Comparison of ENCODE assay signal across 12 cellular contexts in genomic region chr11:61480936-61481335, GRCh38. TPM values are rescaled to one million over a fixed set of nuclear protein-coding genes. Genes with fewer than 3 reads are reported as not detected.
DNase-seq lines count a peak whose midpoint lies in the region; ATAC-seq and TF ChIP-seq lines count a peak whose summit lies in the region.
"Had no signal": no experiment of that assay in that cellular context is flagged by ENCODE, and none has a peak within 500 bp of the region (broad histone marks: within the 10 kb centered on the region; RNA-seq: fewer than 3 reads in every experiment).

No MANE protein-coding gene starts in this region.

- no peak for TF ChIP-seq POLR2A in spleen (IDR thresholded peaks at IDR 0.05)

- no peaks in the 10 kb centered on the region for H3K9me3 ChIP-seq in SK-N-SH
- H3K9me3 ChIP-seq in effector memory CD4-positive, alpha-beta T cell (ENCODE audit: control insufficient read depth, low read length) = no peaks in the 10 kb centered on the region
- H3K9me3 ChIP-seq in spleen = no peaks in the 10 kb centered on the region
- H3K9me3 ChIP-seq in psoas muscle = no peaks in the 10 kb centered on the region
- H3K9me3 ChIP-seq: upper lobe of left lung had no signal

- no peaks in the 10 kb centered on the region for H3K27me3 Mint-ChIP-seq in activated CD4-positive, alpha-beta T cell treated with anti-CD3 and anti-CD28 coated beads, Interleukin-2, amount 10 ng/mL, durations not matched to agents 24 days and 14 days

- no peak for TF ChIP-seq EP300 in SK-N-SH (IDR thresholded peaks at IDR 0.05; ENCODE audit: borderline replicate concordance in 1 of 2, low read depth in 1 of 2, low read length in 1 of 2)

- intact Hi-C loops in spleen (cut with DNase I; ENCODE audit: low total_unique reads) (no loop called here), psoas muscle (cut with DNase I) (loop anchor here in 1 of 2 donors (2.0 kb wide), 1 partner anchor 36 kb away; no protein-coding TSS in a partner anchor)
- intact Hi-C loops in activated CD4-positive, alpha-beta T cell treated with anti-CD3 and anti-CD28 coated beads, Interleukin-2, amount 10 ng/mL, durations not matched to agents 24 days and 14 days (cut with micrococcal nuclease) = no loop called here

- TF ChIP-seq RAD21 in SK-N-SH (IDR thresholded peaks at IDR 0.05; ENCODE audit: low read length) = no peak

- H3K36me3 ChIP-seq in SK-N-SH (replicated peaks in 1 of 2; ENCODE audit: control insufficient read depth in 1 of 2, insufficient read depth in 2 of 2, low read length in 1 of 2) = no peaks in the 10 kb centered on the region
- no peaks in the 10 kb centered on the region for H3K36me3 ChIP-seq in effector memory CD4-positive, alpha-beta T cell (ENCODE audit: control insufficient read depth, insufficient read depth, low read length)
- H3K36me3 ChIP-seq in spleen = peaks cover 0 to 9% (median 0%) of the 10 kb centered on the region in 6 donors
- H3K36me3 ChIP-seq in psoas muscle (ENCODE audit: insufficient read depth in 1 of 2, low read depth in 1 of 2) = no peaks in the 10 kb centered on the region
- H3K36me3 ChIP-seq: upper lobe of left lung had no signal

- CTCF ChIA-PET in SK-N-SH (lab: Yijun Ruan, JAX) = interaction anchor here (0.9 to 21.8 kb wide), 6 partner anchors 21 to 157 kb away, joined by 3 to 670 read pairs (median 71); partner anchors contain the start of genes LRRC10B and SYT7

- no peaks in the 10 kb centered on the region for H4K20me1 ChIP-seq in SK-N-SH (ENCODE audit: insufficient read depth)

- H3K27ac Mint-ChIP-seq in activated CD4-positive, alpha-beta T cell treated with anti-CD3 and anti-CD28 coated beads, Interleukin-2, amount 10 ng/mL, durations not matched to agents 24 days and 14 days = no peak overlapping the region
- H3K27ac Mint-ChIP-seq: activated T-helper 1 cell treated with anti-CD3 and anti-CD28 coated beads, Interleukin-12 subunit alpha, Interleukin-12 subunit beta, Interleukin-2, Interleukin-4 antibody, amounts not matched to agents 30 ng/mL and 10 ng/mL and 1 ng/mL, durations not matched to agents 14 hours and 24 hours and 36 hours had no signal

- ATAC-seq in psoas muscle = no peak

- no peak overlapping the region for H3K4me2 ChIP-seq in SK-N-SH

- H3K4me3 ChIP-seq in SK-N-SH (ENCODE audit: low read depth in 2 of 2, low read length in 1 of 2) = no peak overlapping the region
- H3K4me3 ChIP-seq in effector memory CD4-positive, alpha-beta T cell (ENCODE audit: insufficient read depth, low read depth, low read length, poor library complexity, severe bottlenecking) = no peak overlapping the region
- H3K4me3 ChIP-seq in spleen = no peak overlapping the region
- H3K4me3 ChIP-seq in psoas muscle = no peak overlapping the region
- H3K4me3 ChIP-seq: lung, upper lobe of left lung had no signal

- no peak overlapping the region for H3K4me3 Mint-ChIP-seq in activated CD4-positive, alpha-beta T cell treated with anti-CD3 and anti-CD28 coated beads, Interleukin-2, amount 10 ng/mL, durations not matched to agents 24 days and 14 days
- H3K4me3 Mint-ChIP-seq: activated T-helper 1 cell treated with anti-CD3 and anti-CD28 coated beads, Interleukin-12 subunit alpha, Interleukin-12 subunit beta, Interleukin-2, Interleukin-4 antibody, amounts not matched to agents 30 ng/mL and 10 ng/mL and 1 ng/mL, durations not matched to agents 14 hours and 24 hours and 36 hours had no signal

- POLR2A ChIA-PET in SK-N-SH (lab: Yijun Ruan, JAX) = no interaction called here

- 58% methylated on average over 9 of the region's 9 CpGs for WGBS in SK-N-SH (ENCODE audit: low lambda C conversion rate)
- WGBS in spleen, 5 donors = 53 to 60% (median 54%) methylated on average over 8 to 9 of the region's 9 CpGs
- WGBS in psoas muscle, 3 donors = 29 to 39% (median 36%) methylated on average over 9 of the region's 9 CpGs

- H2AFZ ChIP-seq in SK-N-SH (ENCODE audit: low read depth) = no peak overlapping the region

- no peaks in the 10 kb centered on the region for H3K36me3 Mint-ChIP-seq in activated CD4-positive, alpha-beta T cell treated with anti-CD3 and anti-CD28 coated beads, Interleukin-2, amount 10 ng/mL, durations not matched to agents 24 days and 14 days (ENCODE audit: low read depth)

- H3K27ac ChIP-seq in SK-N-SH (ENCODE audit: low read depth in 2 of 2, low read length in 1 of 2) (no peak overlapping the region), spleen (no peak overlapping the region), psoas muscle (no peak overlapping the region)
- no peak overlapping the region for H3K27ac ChIP-seq in effector memory CD4-positive, alpha-beta T cell (ENCODE audit: insufficient read depth, low read length, poor library complexity, severe bottlenecking)
- H3K27ac ChIP-seq: upper lobe of left lung had no signal

- no peaks in the 10 kb centered on the region for H3K9me3 Mint-ChIP-seq in activated CD4-positive, alpha-beta T cell treated with anti-CD3 and anti-CD28 coated beads, Interleukin-2, amount 10 ng/mL, durations not matched to agents 24 days and 14 days
- H3K9me3 Mint-ChIP-seq: activated T-helper 1 cell treated with anti-CD3 and anti-CD28 coated beads, Interleukin-12 subunit alpha, Interleukin-12 subunit beta, Interleukin-2, Interleukin-4 antibody, amounts not matched to agents 30 ng/mL and 10 ng/mL and 1 ng/mL, durations not matched to agents 14 hours and 24 hours and 36 hours had no signal

- no peaks in the 10 kb centered on the region for H3K27me3 ChIP-seq in SK-N-SH (ENCODE audit: insufficient read depth)
- no peaks in the 10 kb centered on the region for H3K27me3 ChIP-seq in effector memory CD4-positive, alpha-beta T cell (replicated peaks; ENCODE audit: control insufficient read depth, insufficient read depth, low read length, poor library complexity, severe bottlenecking)
- H3K27me3 ChIP-seq in spleen (replicated peaks in 1 of 7) = peaks cover 0 to 26% (median 6%) of the 10 kb centered on the region in 7 donors
- peaks cover 0 to 12% (median 7%) of the 10 kb centered on the region in 3 donors for H3K27me3 ChIP-seq in psoas muscle (ENCODE audit: insufficient read depth in 3 of 3, low read length in 2 of 3)

- H3K79me2 ChIP-seq in SK-N-SH (ENCODE audit: insufficient read depth) = no peaks in the 10 kb centered on the region

- peaks cover 0 to 12% of the 10 kb centered on the region in 2 experiments; a peak in 1 of 4 replicates for H3K4me1 ChIP-seq in SK-N-SH (ENCODE audit: control insufficient read depth in 1 of 2, insufficient read depth in 2 of 2, low read depth in 1 of 2, low read length in 1 of 2)
- H3K4me1 ChIP-seq in effector memory CD4-positive, alpha-beta T cell (ENCODE audit: control insufficient read depth, insufficient read depth, low read length, poor library complexity, severe bottlenecking) = peaks cover 6% of the 10 kb centered on the region
- H3K4me1 ChIP-seq in spleen = peaks cover 0 to 25% (median 13%) of the 10 kb centered on the region in 6 donors
- peaks cover 10% of the 10 kb centered on the region for H3K4me1 ChIP-seq in psoas muscle

- peaks cover 2% of the 10 kb centered on the region for H3K4me1 Mint-ChIP-seq in activated CD4-positive, alpha-beta T cell treated with anti-CD3 and anti-CD28 coated beads, Interleukin-2, amount 10 ng/mL, durations not matched to agents 24 days and 14 days

- no peak for TF ChIP-seq CTCF in SK-N-SH (IDR thresholded peaks at IDR 0.05)
- TF ChIP-seq CTCF in spleen (IDR thresholded peaks at IDR 0.05 in 8 of 11, conservative IDR thresholded peaks at IDR 0.05 in 3 of 11) = no peak
- no peak for TF ChIP-seq CTCF in psoas muscle (IDR thresholded peaks at IDR 0.05)

- no peaks in the 10 kb centered on the region for H3F3A ChIP-seq in SK-N-SH (replicated peaks; ENCODE audit: insufficient read depth)

- no peak overlapping the region for H3K9ac ChIP-seq in SK-N-SH

- H3K9me2 ChIP-seq in SK-N-SH = no peaks in the 10 kb centered on the region

- DNase-seq in DMS153 treated with DMSO at 0.1 percent for 48 hours (lab: John Stamatoyannopoulos, UW; ENCODE audit: unreplicated experiment) = peak; percentile 82
- DNase-seq in NCI-H1105 (lab: John Stamatoyannopoulos, UW) = peak; percentile 69
- DNase-seq in SK-N-SH = peak; percentile 79
- peak; percentile 95 for DNase-seq in islet precursor cell
- DNase-seq in effector memory CD4-positive, alpha-beta T cell = no peak
- DNase-seq in spleen = no peak
- no peak for DNase-seq in activated CD4-positive, alpha-beta T cell treated with anti-CD3 and anti-CD28 coated beads, Interleukin-2, amount 10 ng/mL, durations not matched to agents 24 days and 14 days
- no peak for DNase-seq in psoas muscle
- DNase-seq: GOT3, upper lobe of left lung had no signal

TF ChIP-seq in SK-N-SH, 30 proteins besides CTCF, POLR2A, EP300 and RAD21:
- TF ChIP-seq MXI1 (IDR thresholded peaks at IDR 0.05; ENCODE audit: low read depth, low read length) = peak; percentile 36; the same call in 1 of the 2 replicates
- no peak for TF ChIP-seq TEAD4 (IDR thresholded peaks at IDR 0.05; ENCODE audit: borderline replicate concordance, insufficient read depth)

RNA-seq across cellular contexts. Expression of gene LRRC10B, which starts 27.6 kb away (rescaled TPM):
- polyA plus RNA-seq in SK-N-SH (2012; rRNA removed) (0.11 TPM in 1 of 2 replicates, not detected in the other), spleen (under 1 TPM; 0.28 to 0.82 (median 0.32) TPM), psoas muscle (1 to 10 TPM in 1 of 3 donors, under 1 TPM in 2; 0.24 to 2.1 (median 0.40) TPM)
- 0.03 and 0.12 TPM in 2 replicates for polyA plus RNA-seq in SK-N-SH (2012; cell fraction: cytosol; rRNA removed)
- polyA plus RNA-seq in SK-N-SH (2012; cell fraction: nucleus; rRNA removed) = 0.02 and 0.08 TPM in 2 replicates
- total RNA-seq in spleen (under 1 TPM in 3 of 7 donors, not detected in 4; 0.27 to 0.37 (median 0.35) TPM), psoas muscle (under 1 TPM in 3 of 4 donors, not detected in 1; 0.27 to 0.69 (median 0.64) TPM)
- 0.14 TPM in 1 of 2 replicates, not detected in the other for total RNA-seq in activated CD4-positive, alpha-beta T cell treated with anti-CD3 and anti-CD28 coated beads, Interleukin-2, amount 10 ng/mL, durations not matched to agents 24 days and 14 days
- total RNA-seq: activated T-helper 1 cell treated with anti-CD3 and anti-CD28 coated beads, Interleukin-12 subunit alpha, Interleukin-12 subunit beta, Interleukin-2, Interleukin-4 antibody, amounts not matched to agents 30 ng/mL and 10 ng/mL and 1 ng/mL, durations not matched to agents 14 hours and 24 hours and 36 hours had no signal

RNA-seq across cellular contexts. Expression of gene SDHAF2, which starts 51.0 kb away (rescaled TPM):
- polyA plus RNA-seq in SK-N-SH (2012; rRNA removed) (81.7 and 116 TPM in 2 replicates), spleen (10 to 100 TPM; 50.4 to 73.0 (median 56.8) TPM), psoas muscle (100 to 1,000 TPM in 1 of 3 donors, 10 to 100 TPM in 2; 52.7 to 103 (median 84.4) TPM)
- polyA plus RNA-seq in SK-N-SH (2012; cell fraction: cytosol; rRNA removed) = 86.1 and 90.7 TPM in 2 replicates
- polyA plus RNA-seq in SK-N-SH (2012; cell fraction: nucleus; rRNA removed) = 61.0 and 62.6 TPM in 2 replicates
- total RNA-seq in spleen (10 to 100 TPM; 39.8 to 74.2 (median 50.0) TPM), psoas muscle (10 to 100 TPM; 29.4 to 45.2 (median 33.7) TPM)
- 46.0 and 46.1 TPM in 2 replicates for total RNA-seq in activated CD4-positive, alpha-beta T cell treated with anti-CD3 and anti-CD28 coated beads, Interleukin-2, amount 10 ng/mL, durations not matched to agents 24 days and 14 days

RNA-seq across cellular contexts. Expression of gene CPSF7, which starts 51.2 kb away (rescaled TPM):
- polyA plus RNA-seq in SK-N-SH (2012; rRNA removed) = 44.0 and 49.4 TPM in 2 replicates
- polyA plus RNA-seq in SK-N-SH (2012; cell fraction: cytosol; rRNA removed) = 32.0 and 37.2 TPM in 2 replicates
- 133 and 154 TPM in 2 replicates for polyA plus RNA-seq in SK-N-SH (2012; cell fraction: nucleus; rRNA removed)
- 10 to 100 TPM; 60.3 to 94.3 (median 85.5) TPM for total RNA-seq in spleen
- 10 to 100 TPM; 30.0 to 44.6 (median 35.3) TPM for polyA plus RNA-seq in spleen
- total RNA-seq in activated CD4-positive, alpha-beta T cell treated with anti-CD3 and anti-CD28 coated beads, Interleukin-2, amount 10 ng/mL, durations not matched to agents 24 days and 14 days = 140 and 143 TPM in 2 replicates
- total RNA-seq in psoas muscle = 10 to 100 TPM; 51.1 to 66.2 (median 55.4) TPM
- 10 to 100 TPM; 28.2 to 48.2 (median 39.9) TPM for polyA plus RNA-seq in psoas muscle

Comparison
In these comparisons a context has a peak if more than half of its experiments do, and no peak if none do; other contexts are left out.
1. DNase-seq: peak in DMS153 treated with DMSO at 0.1 percent for 48 hours (single experiment), NCI-H1105 (single experiment), SK-N-SH (single experiment) and islet precursor cell (single experiment); none in effector memory CD4-positive, alpha-beta T cell (0 of 3), spleen (single experiment), activated CD4-positive, alpha-beta T cell treated with anti-CD3 and anti-CD28 coated beads, Interleukin-2, amount 10 ng/mL, durations not matched to agents 24 days and 14 days (single experiment) and psoas muscle (0 of 2).